In the genomic region with DNA sequence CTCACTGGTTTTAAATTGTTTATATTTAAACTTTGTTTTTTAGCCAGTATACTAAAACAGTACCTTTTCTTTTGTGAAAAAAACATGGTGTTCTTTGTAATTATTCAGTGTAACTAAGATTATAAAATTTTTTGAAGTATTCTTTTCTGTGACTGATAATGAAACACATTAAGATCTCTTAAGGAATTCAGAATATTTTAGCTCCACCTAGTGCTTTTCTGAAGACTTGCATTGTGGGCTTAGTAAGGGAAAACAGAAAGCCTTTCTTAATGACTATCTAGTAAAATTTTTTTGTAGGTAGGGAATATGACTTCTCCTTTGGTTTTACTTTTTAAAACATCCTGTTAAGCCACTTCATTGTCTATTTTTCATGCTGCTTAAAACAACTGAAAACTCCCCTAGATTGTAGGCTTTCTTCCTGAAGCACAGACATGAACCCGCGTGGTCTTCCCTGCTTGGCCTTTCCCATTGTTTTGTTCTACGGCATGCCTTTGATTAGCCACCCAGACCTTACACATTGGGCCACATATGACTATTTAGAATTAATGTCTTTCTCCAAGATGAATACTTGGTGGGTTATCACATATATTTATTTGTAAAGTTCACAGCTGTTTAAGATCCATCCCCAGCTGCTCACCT, we compare ENCODE assay signal across 8 cellular contexts.
DNase-seq lines count a peak whose midpoint lies in the region; ATAC-seq, FAIRE-seq and TF ChIP-seq lines count a peak whose summit lies in the region.

No MANE protein-coding gene starts in this region.

- ATAC-seq in HepG2 (no peak), omental fat pad (ENCODE audit: low FRiP score) (no peak)

- TF ChIP-seq RAD21 in HepG2 (CRISPR knock-in tag; IDR thresholded peaks at IDR 0.05), result peak; percentile 80

- intact Hi-C loops in HepG2 (cut with micrococcal nuclease; ENCODE audit: unreplicated experiment), result loop anchor here (1.0 to 5.0 kb wide), 3 partner anchors 71 to 413 kb away; a partner anchor contains a TSS

- peak; percentile 13 for DNase-seq in Caki2 (ENCODE audit: low read depth)
- peak; percentile 67 for DNase-seq in GM23248
- DNase-seq in NCI-H2196 treated with DMSO at 0.1 percent for 48 hours (lab: John Stamatoyannopoulos, UW; ENCODE audit: unreplicated experiment), result peak; percentile 15
- no peak for DNase-seq in brain microvascular endothelial cell
- peak; percentile 43 for DNase-seq in HepG2 (ENCODE audit: low spot score)
- DNase-seq in islet precursor cell, result no peak
- no peak for DNase-seq in omental fat pad (ENCODE audit: low spot score)
- no peak for DNase-seq in activated CD4-positive, alpha-beta T cell treated with anti-CD3 and anti-CD28 coated beads, Interleukin-2, amount 50 U/mL, for 48 hours

- no peaks in the 10 kb centered on the region for H3K9me2 ChIP-seq in GM23248 (ENCODE audit: insufficient read depth)

- H3F3A ChIP-seq in GM23248 (ENCODE audit: insufficient read depth), result no peaks in the 10 kb centered on the region

- TF ChIP-seq CTCF in brain microvascular endothelial cell (IDR thresholded peaks at IDR 0.05; ENCODE audit: low read depth, low read length, missing control alignments) (peak; percentile 59), HepG2 (CRISPR knock-in tag; IDR thresholded peaks at IDR 0.05) (peak; percentile 56), omental fat pad (IDR thresholded peaks at IDR 0.05) (peak in 1 of 3 donors; percentile 26)

- H3K4me1 ChIP-seq in GM23248 (ENCODE audit: insufficient read depth) (no peaks in the 10 kb centered on the region), HepG2 (ENCODE audit: insufficient read depth, low read length) (peaks cover 8% of the 10 kb centered on the region; the same call in 1 of the 2 replicates)

- TF ChIP-seq POLR2A in HepG2 (IDR thresholded peaks at IDR 0.05; ENCODE audit: insufficient read depth in 1 of 2, low read depth in 2 of 2, low read length in 2 of 2), result no peak

- H3K4me3 ChIP-seq in GM23248, result no peak overlapping the region
- H3K4me3 ChIP-seq in brain microvascular endothelial cell (ENCODE audit: low read depth, low read length), result no peak overlapping the region
- H3K4me3 ChIP-seq in HepG2 (replicated peaks in 1 of 3; ENCODE audit: insufficient read depth in 1 of 3, low read depth in 2 of 3, low read length in 3 of 3), result no peak overlapping the region

- H3K36me3 ChIP-seq in GM23248 (ENCODE audit: low read depth) (no peaks in the 10 kb centered on the region), brain microvascular endothelial cell (replicated peaks) (no peaks in the 10 kb centered on the region), HepG2 (replicated peaks in 1 of 2; ENCODE audit: control insufficient read depth in 1 of 2, insufficient read depth in 2 of 2, low read length in 2 of 2) (peaks cover 27 to 83% of the 10 kb centered on the region in 2 experiments)

- BruUV-seq in HepG2 (replicated peaks; lab: Mats Ljungman, UMichigan), result no TSS peak

- H4K20me1 ChIP-seq in GM23248 (ENCODE audit: insufficient read depth), result no peaks in the 10 kb centered on the region
- no peaks in the 10 kb centered on the region for H4K20me1 ChIP-seq in HepG2 (ENCODE audit: insufficient read depth, low read length)

- no peak overlapping the region for H3K4me2 ChIP-seq in GM23248 (ENCODE audit: unreplicated experiment)
- H3K4me2 ChIP-seq in HepG2 (ENCODE audit: low read depth, low read length), result no peak overlapping the region

- CTCF ChIA-PET in HepG2 (lab: Yijun Ruan, JAX; ENCODE audit: low intra/inter-chr PET ratio, low total read pairs), result interaction anchor here (0.7 to 1.7 kb wide), 4 partner anchors 35 to 413 kb away, joined by 3 to 13 read pairs (median 5); no protein-coding TSS in a partner anchor

- POLR2A ChIA-PET in HepG2 (lab: Yijun Ruan, JAX), result no interaction called here

- H3K79me2 ChIP-seq in GM23248 (ENCODE audit: insufficient read depth) (no peaks in the 10 kb centered on the region), HepG2 (ENCODE audit: insufficient read depth, low read length) (no peaks in the 10 kb centered on the region)

- no peaks in the 10 kb centered on the region for H3K27me3 ChIP-seq in GM23248 (replicated peaks; ENCODE audit: insufficient read depth)
- no peaks in the 10 kb centered on the region for H3K27me3 ChIP-seq in brain microvascular endothelial cell (replicated peaks)
- H3K27me3 ChIP-seq in HepG2 (ENCODE audit: control insufficient read depth in 1 of 2, insufficient read depth in 2 of 2, low read length in 2 of 2), result no peaks in the 10 kb centered on the region

- H3K27ac ChIP-seq in GM23248, result no peak overlapping the region
- H3K27ac ChIP-seq in brain microvascular endothelial cell, result no peak overlapping the region
- H3K27ac ChIP-seq in HepG2 (ENCODE audit: extremely low read length, insufficient read depth, low read length), result no peak overlapping the region

- H3K9ac ChIP-seq in GM23248 (no peak overlapping the region), HepG2 (ENCODE audit: insufficient read depth, low read depth, low read length) (no peak overlapping the region)

- no peaks in the 10 kb centered on the region for H3K9me3 ChIP-seq in GM23248 (ENCODE audit: low read depth)
- H3K9me3 ChIP-seq in HepG2 (ENCODE audit: low read length), result no peaks in the 10 kb centered on the region

- H2AFZ ChIP-seq in GM23248 (no peak overlapping the region), HepG2 (ENCODE audit: low read length) (no peak overlapping the region)

- TF ChIP-seq EP300 in HepG2 (IDR thresholded peaks at IDR 0.05; ENCODE audit: low read depth in 2 of 2, low read length in 2 of 2) (no peak), HepG2 (CRISPR knock-in tag; IDR thresholded peaks at IDR 0.05; ENCODE audit: borderline replicate concordance) (no peak)

- FAIRE-seq in HepG2 (lab: Jason Lieb, UNC), result peak; percentile 84

- WGBS in GM23248 (ENCODE audit: low coverage in 1 of 2, low lambda C conversion rate in 2 of 2, missing lambda C conversion rate in 2 of 2), 2 experiments, result 84 to 89% methylated on average over 3 of the region's 3 CpGs
- 91% methylated on average over 3 of the region's 3 CpGs for WGBS in HepG2 (ENCODE audit: low lambda C conversion rate)

- in situ Hi-C loops in Caki2 (cut with HindIII; ENCODE audit: low pct_unique_long_range_greater_than_20kb, low sequenced_read_pairs) (no loop called here), GM23248 (cut with MboI) (loop anchor here (25.0 kb wide), 1 partner anchor 686 kb away; no protein-coding TSS in a partner anchor), brain microvascular endothelial cell (cut with HindIII; ENCODE audit: low pct_ligation_motif_present, low sequenced_read_pairs) (no loop called here), HepG2 (cut with HindIII; ENCODE audit: extremely low pct_ligation_motif_present, low pct_unique_long_range_greater_than_20kb) (no loop called here)

TF ChIP-seq in HepG2, 621 proteins besides CTCF, POLR2A, EP300 and RAD21:
- peak; percentile 27; the same call in 1 of the 2 replicates for TF ChIP-seq THAP11 (CRISPR knock-in tag; IDR thresholded peaks at IDR 0.05)
- TF ChIP-seq, protein P1, sequence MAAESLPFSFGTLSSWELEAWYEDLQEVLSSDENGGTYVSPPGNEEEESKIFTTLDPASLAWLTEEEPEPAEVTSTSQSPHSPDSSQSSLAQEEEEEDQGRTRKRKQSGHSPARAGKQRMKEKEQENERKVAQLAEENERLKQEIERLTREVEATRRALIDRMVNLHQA (CRISPR knock-in tag; IDR thresholded peaks at IDR 0.05), result peak; percentile 50; the same call in 1 of the 2 replicates
- TF ChIP-seq ZFY (CRISPR knock-in tag; IDR thresholded peaks at IDR 0.05), result no peak
- 0 out of 2 replicates have a peak, but pooled peaks have one; percentile 19 for TF ChIP-seq GATAD2A (CRISPR knock-in tag; IDR thresholded peaks at IDR 0.05)
- TF ChIP-seq, protein P2, sequence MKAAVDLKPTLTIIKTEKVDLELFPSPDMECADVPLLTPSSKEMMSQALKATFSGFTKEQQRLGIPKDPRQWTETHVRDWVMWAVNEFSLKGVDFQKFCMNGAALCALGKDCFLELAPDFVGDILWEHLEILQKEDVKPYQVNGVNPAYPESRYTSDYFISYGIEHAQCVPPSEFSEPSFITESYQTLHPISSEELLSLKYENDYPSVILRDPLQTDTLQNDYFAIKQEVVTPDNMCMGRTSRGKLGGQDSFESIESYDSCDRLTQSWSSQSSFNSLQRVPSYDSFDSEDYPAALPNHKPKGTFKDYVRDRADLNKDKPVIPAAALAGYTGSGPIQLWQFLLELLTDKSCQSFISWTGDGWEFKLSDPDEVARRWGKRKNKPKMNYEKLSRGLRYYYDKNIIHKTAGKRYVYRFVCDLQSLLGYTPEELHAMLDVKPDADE (CRISPR knock-in tag; IDR thresholded peaks at IDR 0.05), result no peak
- no peak for TF ChIP-seq SMAD3 (CRISPR knock-in tag; IDR thresholded peaks at IDR 0.05)
- peak; percentile 85 for TF ChIP-seq SMC3 (IDR thresholded peaks at IDR 0.05; ENCODE audit: low read length)
- TF ChIP-seq, protein P3, sequence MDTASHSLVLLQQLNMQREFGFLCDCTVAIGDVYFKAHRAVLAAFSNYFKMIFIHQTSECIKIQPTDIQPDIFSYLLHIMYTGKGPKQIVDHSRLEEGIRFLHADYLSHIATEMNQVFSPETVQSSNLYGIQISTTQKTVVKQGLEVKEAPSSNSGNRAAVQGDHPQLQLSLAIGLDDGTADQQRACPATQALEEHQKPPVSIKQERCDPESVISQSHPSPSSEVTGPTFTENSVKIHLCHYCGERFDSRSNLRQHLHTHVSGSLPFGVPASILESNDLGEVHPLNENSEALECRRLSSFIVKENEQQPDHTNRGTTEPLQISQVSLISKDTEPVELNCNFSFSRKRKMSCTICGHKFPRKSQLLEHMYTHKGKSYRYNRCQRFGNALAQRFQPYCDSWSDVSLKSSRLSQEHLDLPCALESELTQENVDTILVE (CRISPR knock-in tag; IDR thresholded peaks at IDR 0.05), result 0 out of 2 replicates have a peak, but pooled peaks have one; percentile 35
- TF ChIP-seq PPARG (CRISPR knock-in tag; conservative IDR thresholded peaks at IDR 0.05), result 0 out of 2 replicates have a peak, but pooled peaks have one; percentile 19
- peak; percentile 22; the same call in 1 of the 2 replicates for TF ChIP-seq GLI4 (CRISPR knock-in tag; IDR thresholded peaks at IDR 0.05; ENCODE audit: borderline replicate concordance)
- TF ChIP-seq STAG1 (CRISPR knock-in tag; IDR thresholded peaks at IDR 0.05), result peak; percentile 89

Comparison
In these comparisons a context has a peak if more than half of its experiments do, and no peak if none do; other contexts are left out.
1. DNase-seq: peak in Caki2 (single experiment), GM23248 (single experiment), NCI-H2196 treated with DMSO at 0.1 percent for 48 hours (single experiment) and HepG2 (single experiment); none in brain microvascular endothelial cell (single experiment), islet precursor cell (single experiment), omental fat pad (single experiment) and activated CD4-positive, alpha-beta T cell treated with anti-CD3 and anti-CD28 coated beads, Interleukin-2, amount 50 U/mL, for 48 hours (0 of 2).